Comparison of ENCODE assay signal across 8 cellular contexts in genomic region chr3:197960694-197961581, GRCh38. TPM values are rescaled to one million over a fixed set of nuclear protein-coding genes. Genes with fewer than 3 reads are reported as not detected.
DNase-seq lines count a peak whose midpoint lies in the region; ATAC-seq and TF ChIP-seq lines count a peak whose summit lies in the region.

No MANE protein-coding gene starts in this region.

- peaks cover 13% of the 10 kb centered on the region for H3K36me3 ChIP-seq in CD4-positive, alpha-beta memory T cell (ENCODE audit: insufficient read depth, low read length)
- no peaks in the 10 kb centered on the region for H3K36me3 ChIP-seq in colonic mucosa

- ATAC-seq in naive B cell (ENCODE audit: low read depth in 2 of 2) = no peak
- no peak for ATAC-seq in GM18498 (IDR thresholded peaks at IDR 0.05; ENCODE audit: unreplicated experiment)
- ATAC-seq in HG03108 (IDR thresholded peaks at IDR 0.05; ENCODE audit: unreplicated experiment) = no peak
- ATAC-seq in GM18873 (IDR thresholded peaks at IDR 0.05; ENCODE audit: low FRiP score, unreplicated experiment) = no peak
- no peak for ATAC-seq in HG02763 (IDR thresholded peaks at IDR 0.05; ENCODE audit: unreplicated experiment)

- H3K4me1 ChIP-seq in CD4-positive, alpha-beta memory T cell (ENCODE audit: insufficient read depth, low read length) = peaks cover 40% of the 10 kb centered on the region
- H3K4me1 ChIP-seq in colonic mucosa = no peaks in the 10 kb centered on the region

- peaks cover 11 to 32% of the 10 kb centered on the region in 2 donors for H3K36me3 Mint-ChIP-seq in CD4-positive, alpha-beta memory T cell
- no peaks in the 10 kb centered on the region for H3K36me3 Mint-ChIP-seq in naive B cell

- peaks cover 0 to 1% (median 0%) of the 10 kb centered on the region in 8 donors for H3K9me3 Mint-ChIP-seq in CD4-positive, alpha-beta memory T cell
- no peaks in the 10 kb centered on the region for H3K9me3 Mint-ChIP-seq in naive B cell

- peak overlapping the region; percentile 94 to 98 (median 97) for H3K27ac Mint-ChIP-seq in CD4-positive, alpha-beta memory T cell
- peak overlapping the region; percentile 27 to 97 (median 91) for H3K27ac Mint-ChIP-seq in naive B cell

- no peaks in the 10 kb centered on the region for H3K27me3 ChIP-seq in CD4-positive, alpha-beta memory T cell (ENCODE audit: insufficient read depth, low read length)
- no peaks in the 10 kb centered on the region for H3K27me3 ChIP-seq in colonic mucosa

- H3K4me3 ChIP-seq in CD4-positive, alpha-beta memory T cell (ENCODE audit: low read length in 2 of 2) = peak overlapping the region; percentile 67 to 86
- peak overlapping the region; percentile 79 for H3K4me3 ChIP-seq in colonic mucosa

- POLR2A ChIA-PET in CD4-positive, alpha-beta memory T cell (lab: Charles Lee; ENCODE audit: partially characterized antibody) = interaction anchor here (2.3 kb wide), 1 partner anchor 11 kb away, joined by 20 read pairs; the partner anchor contains the start of gene RPL35A

- H3K9me3 ChIP-seq in CD4-positive, alpha-beta memory T cell (ENCODE audit: control insufficient read depth in 1 of 2, low read length in 2 of 2) = no peaks in the 10 kb centered on the region
- H3K9me3 ChIP-seq in colonic mucosa = no peaks in the 10 kb centered on the region

- no peak for TF ChIP-seq CTCF in colonic mucosa (IDR thresholded peaks at IDR 0.05)

- intact Hi-C loops in CD4-positive, alpha-beta memory T cell (cut with micrococcal nuclease) = loop anchor here (1.0 to 2.0 kb wide), 2 partner anchors 11 to 120 kb away; partner anchors contain the start of gene RPL35A
- intact Hi-C loops in colonic mucosa (cut with DNase I) = no loop called here

- CTCF ChIA-PET in CD4-positive, alpha-beta memory T cell (lab: Charles Lee; ENCODE audit: partially characterized antibody) = interaction anchor here (1.1 kb wide), 1 partner anchor 18 kb away, joined by 4 read pairs; no protein-coding TSS in a partner anchor

- H3K27me3 Mint-ChIP-seq in CD4-positive, alpha-beta memory T cell = no peaks in the 10 kb centered on the region
- no peaks in the 10 kb centered on the region for H3K27me3 Mint-ChIP-seq in naive B cell

- peak overlapping the region; percentile 78 for H3K27ac ChIP-seq in CD4-positive, alpha-beta memory T cell (ENCODE audit: low read depth, low read length)
- H3K27ac ChIP-seq in colonic mucosa = peak overlapping the region; percentile 58

- H3K9ac ChIP-seq in colonic mucosa (ENCODE audit: low read depth in 2 of 2, low read length in 2 of 2) = peak overlapping the region; percentile 77 to 82

- peak overlapping the region; percentile 88 to 95 (median 91) for H3K4me3 Mint-ChIP-seq in CD4-positive, alpha-beta memory T cell
- H3K4me3 Mint-ChIP-seq in naive B cell = peak overlapping the region; percentile 87 to 94 (median 92)

- peaks cover 26 to 57% (median 41%) of the 10 kb centered on the region in 4 donors for H3K4me1 Mint-ChIP-seq in CD4-positive, alpha-beta memory T cell
- H3K4me1 Mint-ChIP-seq in naive B cell = peaks cover 24 to 31% (median 31%) of the 10 kb centered on the region in 3 donors

- no peak for DNase-seq in CD4-positive, alpha-beta memory T cell
- DNase-seq in M059J (ENCODE audit: low read depth) = peak; percentile 11
- DNase-seq in colonic mucosa = no peak
- no peak for DNase-seq in naive B cell

RNA-seq across cellular contexts. Expression of gene LMLN, which starts 0.9 kb away (rescaled TPM):
- 1 to 10 TPM; 5.9 to 6.5 TPM for total RNA-seq in CD4-positive, alpha-beta memory T cell
- 1 to 10 TPM; 1.9 to 3.0 TPM for polyA plus RNA-seq in CD4-positive, alpha-beta memory T cell
- 7.1 and 7.7 TPM in 2 replicates for total RNA-seq in M059J (2014; rRNA removed; shearing (Covaris generic))
- total RNA-seq in colonic mucosa = 1 to 10 TPM; 5.0 to 5.9 TPM
- 1 to 10 TPM in 2 of 6 donors, under 1 TPM in 3, not detected in 1; 0.58 to 2.0 (median 0.97) TPM for polyA plus RNA-seq in naive B cell (ENCODE audit: low read depth in 6 of 6)

RNA-seq across cellular contexts. Expression of gene RPL35A, which starts 10.9 kb away (rescaled TPM):
- 1,000 to 10,000 TPM; 1,716 to 1,772 TPM for total RNA-seq in CD4-positive, alpha-beta memory T cell
- 1,000 to 10,000 TPM; 1,277 to 2,056 TPM for polyA plus RNA-seq in CD4-positive, alpha-beta memory T cell
- total RNA-seq in M059J (2014; rRNA removed; shearing (Covaris generic)) = 851 and 1,020 TPM in 2 replicates
- 100 to 1,000 TPM; 758 to 777 TPM for total RNA-seq in colonic mucosa
- 1,000 to 10,000 TPM in 5 of 6 donors, 100 to 1,000 TPM in 1; 928 to 1,990 (median 1,827) TPM for polyA plus RNA-seq in naive B cell (ENCODE audit: low read depth in 6 of 6)
